Comparison of ENCODE assay signal across 9 cellular contexts in genomic region chr22:37953062-37953436, GRCh38. TPM values are rescaled to one million over a fixed set of nuclear protein-coding genes. Genes with fewer than 3 reads are reported as not detected.
DNase-seq lines count a peak whose midpoint lies in the region; ATAC-seq and TF ChIP-seq lines count a peak whose summit lies in the region.
"Had no signal": no experiment of that assay in that cellular context is flagged by ENCODE, and none has a peak within 500 bp of the region (broad histone marks: within the 10 kb centered on the region; RNA-seq: fewer than 3 reads in every experiment).

No MANE protein-coding gene starts in this region.

- peaks cover 9 to 13% of the 10 kb centered on the region in 2 donors for H3K27me3 Mint-ChIP-seq in CD4-positive, alpha-beta memory T cell
- H3K27me3 Mint-ChIP-seq in activated CD4-positive, alpha-beta memory T cell treated with anti-CD3 and anti-CD28 coated beads for 36 hours: peaks cover 9% of the 10 kb centered on the region

- H3K4me1 ChIP-seq in CD4-positive, alpha-beta memory T cell (ENCODE audit: insufficient read depth, low read length): peaks cover 20% of the 10 kb centered on the region
- peaks cover 25 to 29% (median 29%) of the 10 kb centered on the region in 3 donors for H3K4me1 ChIP-seq in skeletal muscle tissue (ENCODE audit: control insufficient read depth in 3 of 3, insufficient read depth in 3 of 3, low read length in 3 of 3)

- peaks cover 16% of the 10 kb centered on the region for H3K36me3 ChIP-seq in CD4-positive, alpha-beta memory T cell (ENCODE audit: insufficient read depth, low read length)
- H3K36me3 ChIP-seq in skeletal muscle tissue (ENCODE audit: control insufficient read depth in 3 of 3, insufficient read depth in 3 of 3, low read length in 3 of 3): peaks cover 12 to 15% (median 14%) of the 10 kb centered on the region in 3 donors

- no peaks in the 10 kb centered on the region for H3K9me3 ChIP-seq in CD4-positive, alpha-beta memory T cell (ENCODE audit: control insufficient read depth in 1 of 2, low read length in 2 of 2)
- H3K9me3 ChIP-seq in skeletal muscle tissue (ENCODE audit: control insufficient read depth in 3 of 3, low read length in 3 of 3): no peaks in the 10 kb centered on the region

- H3K9ac ChIP-seq in skeletal muscle tissue (ENCODE audit: low read depth in 1 of 3, low read length in 3 of 3): peak overlapping the region; percentile 96 to 99 (median 97)

- DNase-seq in CD4-positive, alpha-beta memory T cell: no peak
- DNase-seq in HFF-Myc (ENCODE audit: extremely low read depth, low read depth) (no peak), left ventricle myocardium superior (no peak), HuH-7.5 (ENCODE audit: low spot score) (no peak)
- DNase-seq in activated CD4-positive, alpha-beta memory T cell treated with anti-CD3 and anti-CD28 coated beads for 36 hours: no peak

- H3K4me1 Mint-ChIP-seq in CD4-positive, alpha-beta memory T cell: peaks cover 32 to 48% (median 37%) of the 10 kb centered on the region in 4 donors
- H3K4me1 Mint-ChIP-seq in activated CD4-positive, alpha-beta memory T cell treated with anti-CD3 and anti-CD28 coated beads for 36 hours (ENCODE audit: low read depth): peaks cover 34% of the 10 kb centered on the region

- POLR2A ChIA-PET in CD4-positive, alpha-beta memory T cell (lab: Charles Lee; ENCODE audit: partially characterized antibody): interaction anchor here (0.6 to 2.4 kb wide), 6 partner anchors 13 to 109 kb away, joined by 3 to 12 read pairs (median 4); partner anchors contain the start of genes ANKRD54, EIF3L and MICALL1
- POLR2A ChIA-PET in activated CD4-positive, alpha-beta memory T cell treated with anti-CD3 and anti-CD28 coated beads for 36 hours (lab: Charles Lee): interaction anchor here (0.6 to 1.8 kb wide), 5 partner anchors 9 to 135 kb away, joined by 3 to 8 read pairs (median 3); partner anchors contain the start of genes ANKRD54 and MICALL1

- no peaks in the 10 kb centered on the region for H3K9me3 Mint-ChIP-seq in CD4-positive, alpha-beta memory T cell
- no peaks in the 10 kb centered on the region for H3K9me3 Mint-ChIP-seq in activated CD4-positive, alpha-beta memory T cell treated with anti-CD3 and anti-CD28 coated beads for 36 hours

- H3K27ac Mint-ChIP-seq in CD4-positive, alpha-beta memory T cell: peak overlapping the region; percentile 76 to 100 (median 99)
- no peak overlapping the region for H3K27ac Mint-ChIP-seq in activated CD4-positive, alpha-beta memory T cell treated with anti-CD3 and anti-CD28 coated beads for 36 hours

- peak overlapping the region; percentile 96 to 100 (median 100) for H3K4me3 Mint-ChIP-seq in CD4-positive, alpha-beta memory T cell
- peak overlapping the region; percentile 99 for H3K4me3 Mint-ChIP-seq in activated CD4-positive, alpha-beta memory T cell treated with anti-CD3 and anti-CD28 coated beads for 36 hours

- TF ChIP-seq CTCF in HFF-Myc (IDR thresholded peaks at IDR 0.05; ENCODE audit: low read depth, low read length, missing control alignments): no peak

- ATAC-seq in left ventricle myocardium superior: peak; percentile 67
- ATAC-seq in GM19397 (IDR thresholded peaks at IDR 0.05; ENCODE audit: unreplicated experiment): no peak
- ATAC-seq in HG02798 (IDR thresholded peaks at IDR 0.05; ENCODE audit: poor library complexity, unreplicated experiment): no peak

- peak overlapping the region; percentile 72 to 91 for H3K4me3 ChIP-seq in CD4-positive, alpha-beta memory T cell (ENCODE audit: low read length in 2 of 2)
- H3K4me3 ChIP-seq in HFF-Myc (replicated peaks; ENCODE audit: low read depth, low read length) (peak overlapping the region; percentile 89), skeletal muscle tissue (ENCODE audit: low read length in 3 of 3) (peak overlapping the region; percentile 98 to 100 (median 98))

- CTCF ChIA-PET in CD4-positive, alpha-beta memory T cell (lab: Charles Lee; ENCODE audit: partially characterized antibody): interaction anchor here (0.9 to 4.0 kb wide), 6 partner anchors 9 to 144 kb away, joined by 3 to 26 read pairs (median 6); no protein-coding TSS in a partner anchor
- CTCF ChIA-PET in activated CD4-positive, alpha-beta memory T cell treated with anti-CD3 and anti-CD28 coated beads for 36 hours (lab: Charles Lee): interaction anchor here (0.6 to 3.2 kb wide), 6 partner anchors 10 to 135 kb away, joined by 3 to 29 read pairs (median 6); no protein-coding TSS in a partner anchor

- intact Hi-C loops in CD4-positive, alpha-beta memory T cell (cut with micrococcal nuclease): loop anchor here (1.0 to 5.0 kb wide), 4 partner anchors 19 to 346 kb away; partner anchors contain the start of genes ANKRD54, GGA1 and MICALL1
- intact Hi-C loops in activated CD4-positive, alpha-beta memory T cell treated with anti-CD3 and anti-CD28 coated beads for 36 hours (cut with micrococcal nuclease): loop anchor here (5.0 kb wide), 2 partner anchors 56 to 146 kb away; partner anchors contain the start of gene GCAT
- intact Hi-C loops in left ventricle myocardium superior (cut with micrococcal nuclease): no loop called here

- H3K27ac ChIP-seq in CD4-positive, alpha-beta memory T cell (ENCODE audit: low read depth, low read length): peak overlapping the region; percentile 72
- peak overlapping the region; percentile 74 for H3K27ac ChIP-seq in skeletal muscle tissue (ENCODE audit: low read depth, low read length)

- H3K36me3 Mint-ChIP-seq in CD4-positive, alpha-beta memory T cell: peaks cover 16 to 21% of the 10 kb centered on the region in 2 donors
- H3K36me3 Mint-ChIP-seq in activated CD4-positive, alpha-beta memory T cell treated with anti-CD3 and anti-CD28 coated beads for 36 hours: peaks cover 13% of the 10 kb centered on the region

- H3K27me3 ChIP-seq in CD4-positive, alpha-beta memory T cell (ENCODE audit: insufficient read depth, low read length): peaks cover 3% of the 10 kb centered on the region
- H3K27me3 ChIP-seq in skeletal muscle tissue (ENCODE audit: control insufficient read depth in 3 of 3, insufficient read depth in 3 of 3, low read length in 3 of 3): peaks cover 0 to 5% (median 0%) of the 10 kb centered on the region in 3 donors

RNA-seq across cellular contexts. Expression of gene C22orf23, which starts 0.4 kb away (rescaled TPM):
- total RNA-seq in CD4-positive, alpha-beta memory T cell: not detected
- not detected for polyA plus RNA-seq in CD4-positive, alpha-beta memory T cell
- total RNA-seq in activated CD4-positive, alpha-beta memory T cell treated with anti-CD3 and anti-CD28 coated beads for 36 hours: under 1 TPM in 1 of 2 experiments, not detected in 1; 0.14 TPM
- 0.30 TPM for total RNA-seq in left ventricle myocardium superior
- 0.52 TPM for total RNA-seq in skeletal muscle tissue

RNA-seq across cellular contexts. Expression of gene POLR2F, which starts 0.5 kb away (rescaled TPM):
- total RNA-seq in CD4-positive, alpha-beta memory T cell: 10 to 100 TPM; 44.9 to 47.5 TPM
- 100 to 1,000 TPM; 133 to 158 TPM for polyA plus RNA-seq in CD4-positive, alpha-beta memory T cell
- 10 to 100 TPM; 67.7 to 74.9 TPM for total RNA-seq in activated CD4-positive, alpha-beta memory T cell treated with anti-CD3 and anti-CD28 coated beads for 36 hours
- total RNA-seq in left ventricle myocardium superior (90.7 TPM), skeletal muscle tissue (23.5 TPM)

RNA-seq across cellular contexts. Expression of gene SOX10, which starts 31.3 kb away (rescaled TPM):
- not detected for total RNA-seq in CD4-positive, alpha-beta memory T cell
- polyA plus RNA-seq in CD4-positive, alpha-beta memory T cell: not detected
- not detected for total RNA-seq in activated CD4-positive, alpha-beta memory T cell treated with anti-CD3 and anti-CD28 coated beads for 36 hours
- total RNA-seq in left ventricle myocardium superior (1.9 TPM), skeletal muscle tissue (4.2 TPM)
- total RNA-seq: M059J had no signal

RNA-seq across cellular contexts. Expression of gene MICALL1, which starts 47.0 kb away (rescaled TPM):
- 10 to 100 TPM; 30.7 to 31.0 TPM for total RNA-seq in CD4-positive, alpha-beta memory T cell
- polyA plus RNA-seq in CD4-positive, alpha-beta memory T cell: 1 to 10 TPM in 1 of 2 donors, under 1 TPM in 1; 0.77 to 4.4 TPM
- 10 to 100 TPM; 18.4 to 19.1 TPM for total RNA-seq in activated CD4-positive, alpha-beta memory T cell treated with anti-CD3 and anti-CD28 coated beads for 36 hours
- total RNA-seq in left ventricle myocardium superior: 20.1 TPM
- total RNA-seq in skeletal muscle tissue: 11.0 TPM
